In the genomic region with DNA sequence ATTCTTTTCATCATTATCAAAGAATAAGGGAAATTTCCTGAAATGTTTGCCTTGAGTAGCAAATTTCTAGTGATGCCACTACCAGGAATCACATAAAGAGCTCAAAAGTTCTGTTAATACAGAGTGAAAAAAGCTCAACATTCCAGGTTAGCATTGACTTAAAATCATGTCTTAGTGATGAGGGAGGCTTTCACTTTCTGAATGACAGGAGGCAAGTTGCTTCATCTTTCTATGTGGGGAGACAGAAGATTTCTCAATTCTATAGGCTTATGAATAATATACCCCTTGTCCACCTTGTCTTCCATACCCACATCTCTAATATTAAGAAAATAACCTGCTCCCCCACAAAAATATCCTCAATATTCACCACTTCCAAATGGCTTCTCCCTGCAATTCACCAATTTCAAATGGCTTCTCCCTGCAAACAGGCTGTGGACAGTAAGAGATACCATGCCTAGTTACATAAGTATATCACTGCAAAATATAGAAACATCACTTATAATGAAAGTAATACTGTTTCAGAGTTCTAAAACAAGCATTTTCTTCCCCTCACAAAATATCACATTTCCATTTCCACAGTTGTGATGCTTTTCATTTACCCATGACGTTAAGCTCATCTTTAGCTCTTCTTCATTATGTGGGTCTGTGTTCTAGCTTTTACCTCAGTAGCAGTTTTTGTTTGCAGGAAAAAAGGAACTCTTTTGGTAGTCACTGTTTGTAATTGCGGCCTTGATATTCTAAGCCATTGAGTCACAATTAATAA, we compare ENCODE assay signal across 13 cellular contexts. TPM values are rescaled to one million over a fixed set of nuclear protein-coding genes. Genes with fewer than 3 reads are reported as not detected.
DNase-seq lines count a peak whose midpoint lies in the region; ATAC-seq and TF ChIP-seq lines count a peak whose summit lies in the region.
"Had no signal": no experiment of that assay in that cellular context is flagged by ENCODE, and none has a peak within 500 bp of the region (broad histone marks: within the 10 kb centered on the region; RNA-seq: fewer than 3 reads in every experiment).

No MANE protein-coding gene starts in this region.

- TF ChIP-seq CTCF in GM12864 (IDR thresholded peaks at IDR 0.05; ENCODE audit: low read depth, low read length, missing control alignments) (no peak), lower lobe of right lung (IDR thresholded peaks at IDR 0.05) (no peak), coronary artery (IDR thresholded peaks at IDR 0.05) (no peak), ovary (IDR thresholded peaks at IDR 0.05) (no peak)

- H3K4me2 ChIP-seq in BLaER1 treated with 17β-estradiol and CSF1 and Interleukin-3, amounts not matched to agents 10 nM and 100 nM, result peak overlapping the region; percentile 77 to 95 (median 93); a peak in 21 of 22 replicates

- no peaks in the 10 kb centered on the region for H3K9me3 ChIP-seq in BLaER1 treated with 17β-estradiol and CSF1 and Interleukin-3, amounts not matched to agents 10 nM and 100 nM (replicated peaks in 1 of 11)
- no peaks in the 10 kb centered on the region for H3K9me3 ChIP-seq in lower lobe of right lung
- H3K9me3 ChIP-seq in ovary, result no peaks in the 10 kb centered on the region
- H3K9me3 ChIP-seq: heart left ventricle, right atrium auricular region had no signal

- no peak for ATAC-seq in lower lobe of right lung
- ATAC-seq: heart left ventricle had no signal

- 87 to 97% (median 88%) methylated on average over 2 of the region's 2 CpGs for WGBS in ovary, 3 donors

- peaks cover 55% of the 10 kb centered on the region for H3K4me1 Mint-ChIP-seq in T-helper 1 cell treated with Interleukin-12 subunit alpha and Interleukin-12 subunit beta and Interleukin-4 antibody, amounts not matched to agents 30 μg/mL and 1 μg/mL, for 36 hours (ENCODE audit: low read depth)

- no peak for TF ChIP-seq POLR2A in ovary (IDR thresholded peaks at IDR 0.05)

- H3K27ac ChIP-seq in BLaER1 treated with 17β-estradiol and CSF1 and Interleukin-3, amounts not matched to agents 10 nM and 100 nM, result peak overlapping the region in 6 of 11 experiments; percentile 90 to 98 (median 94); a peak in 11 of 22 replicates
- peak overlapping the region; percentile 98 for H3K27ac ChIP-seq in lower lobe of right lung
- peak overlapping the region in 1 of 2 donors; percentile 97 for H3K27ac ChIP-seq in coronary artery
- no peak overlapping the region for H3K27ac ChIP-seq in ovary

- no peak for TF ChIP-seq EP300 in ovary (IDR thresholded peaks at IDR 0.05)

- peaks cover 0 to 8% (median 0%) of the 10 kb centered on the region in 11 experiments; a peak in 2 of 22 replicates for H3K36me3 ChIP-seq in BLaER1 treated with 17β-estradiol and CSF1 and Interleukin-3, amounts not matched to agents 10 nM and 100 nM
- H3K36me3 ChIP-seq in lower lobe of right lung, result no peaks in the 10 kb centered on the region
- H3K36me3 ChIP-seq in ovary, result no peaks in the 10 kb centered on the region
- H3K36me3 ChIP-seq: heart left ventricle, right atrium auricular region had no signal

- peaks cover 14% of the 10 kb centered on the region for H3K36me3 Mint-ChIP-seq in T-helper 1 cell treated with Interleukin-12 subunit alpha and Interleukin-12 subunit beta and Interleukin-4 antibody, amounts not matched to agents 30 μg/mL and 1 μg/mL, for 36 hours (ENCODE audit: low read depth)

- intact Hi-C loops in lower lobe of right lung (cut with DNase I) (no loop called here), ovary (cut with DNase I) (loop anchor here (10.0 kb wide), 4 partner anchors 128 to 308 kb away; partner anchors contain the start of genes RCL1 (in 4 of the 4) and CDC37L1 (in 1 of the 4))

- H4K20me1 ChIP-seq in BLaER1 treated with 17β-estradiol and CSF1 and Interleukin-3, amounts not matched to agents 10 nM and 100 nM, result peaks cover 0 to 17% (median 12%) of the 10 kb centered on the region in 11 experiments; a peak in 13 of 22 replicates

- peak overlapping the region in 4 of 10 experiments; percentile 80 to 92 (median 84); a peak in 5 of 20 replicates for H3K4me3 ChIP-seq in BLaER1 treated with 17β-estradiol and CSF1 and Interleukin-3, amounts not matched to agents 10 nM and 100 nM
- H3K4me3 ChIP-seq in GM12864 (ENCODE audit: low read depth, low read length) (peak overlapping the region; percentile 94), lower lobe of right lung (no peak overlapping the region), coronary artery (no peak overlapping the region), ovary (no peak overlapping the region)
- H3K4me3 ChIP-seq: right atrium auricular region had no signal

- peaks cover 28 to 69% (median 40%) of the 10 kb centered on the region in 10 experiments for H3K4me1 ChIP-seq in BLaER1 treated with 17β-estradiol and CSF1 and Interleukin-3, amounts not matched to agents 10 nM and 100 nM
- peaks cover 33% of the 10 kb centered on the region for H3K4me1 ChIP-seq in lower lobe of right lung
- H3K4me1 ChIP-seq in ovary (ENCODE audit: insufficient read depth), result peaks cover 8% of the 10 kb centered on the region

- H3K27ac Mint-ChIP-seq in T-helper 1 cell treated with Interleukin-12 subunit alpha and Interleukin-12 subunit beta and Interleukin-4 antibody, amounts not matched to agents 30 μg/mL and 1 μg/mL, for 36 hours, result peak overlapping the region; percentile 88

- DNase-seq in GM12864 (ENCODE audit: low read depth) (no peak), lower lobe of right lung (no peak), coronary artery (ENCODE audit: low spot score) (no peak), ovary (no peak), DMS 273 treated with DMSO at 0.1 percent for 48 hours (lab: John Stamatoyannopoulos, UW) (no peak)
- DNase-seq: activated CD4-positive, alpha-beta T cell treated with anti-CD3 and anti-CD28 coated beads, Interleukin-2, amount 50 U/mL, for 4 hours; C1 segment of cervical spinal cord; heart left ventricle; NCI-H446 treated with DMSO at 0.1 percent for 48 hours; stimulated activated CD4-positive, alpha-beta T cell treated with anti-CD3 and anti-CD28 coated beads, Interleukin-2, amount 100 ng/mL, for 48 hours had no signal

- no peaks in the 10 kb centered on the region for H3K27me3 Mint-ChIP-seq in T-helper 1 cell treated with Interleukin-12 subunit alpha and Interleukin-12 subunit beta and Interleukin-4 antibody, amounts not matched to agents 30 μg/mL and 1 μg/mL, for 36 hours (ENCODE audit: low read depth)

- peak overlapping the region; percentile 94 for H3K4me3 Mint-ChIP-seq in T-helper 1 cell treated with Interleukin-12 subunit alpha and Interleukin-12 subunit beta and Interleukin-4 antibody, amounts not matched to agents 30 μg/mL and 1 μg/mL, for 36 hours

- H3K27me3 ChIP-seq in BLaER1 treated with 17β-estradiol and CSF1 and Interleukin-3, amounts not matched to agents 10 nM and 100 nM, result no peaks in the 10 kb centered on the region
- no peaks in the 10 kb centered on the region for H3K27me3 ChIP-seq in lower lobe of right lung (ENCODE audit: low read depth)
- no peaks in the 10 kb centered on the region for H3K27me3 ChIP-seq in ovary
- H3K27me3 ChIP-seq: heart left ventricle, right atrium auricular region had no signal

- no peaks in the 10 kb centered on the region for H3K9me3 Mint-ChIP-seq in T-helper 1 cell treated with Interleukin-12 subunit alpha and Interleukin-12 subunit beta and Interleukin-4 antibody, amounts not matched to agents 30 μg/mL and 1 μg/mL, for 36 hours

- H3K9ac ChIP-seq in BLaER1 treated with 17β-estradiol and CSF1 and Interleukin-3, amounts not matched to agents 10 nM and 100 nM, result peak overlapping the region in 5 of 11 experiments; percentile 90 to 97 (median 92); a peak in 5 of 22 replicates

RNA-seq across cellular contexts. Expression of gene JAK2, which starts 2.2 kb away (rescaled TPM):
- total RNA-seq in lower lobe of right lung, result 32.8 TPM
- total RNA-seq in ovary, result 10 to 100 TPM; 14.4 to 31.4 (median 19.8) TPM
- polyA plus RNA-seq in ovary, result 10 to 100 TPM in 1 of 2 donors, 1 to 10 TPM in 1; 8.6 to 15.9 TPM

Comparison
In these comparisons a context has a peak if more than half of its experiments do, and no peak if none do; other contexts are left out.
1. H3K27ac ChIP-seq: peak in BLaER1 treated with 17β-estradiol and CSF1 and Interleukin-3, amounts not matched to agents 10 nM and 100 nM (6 of 11) and lower lobe of right lung (single experiment); none in ovary (0 of 2).